ENCODE assay signal across 8 cellular contexts in genomic region chr19:45995715-45996385, GRCh38. TPM values are rescaled to one million over a fixed set of nuclear protein-coding genes. Genes with fewer than 3 reads are reported as not detected.
DNase-seq lines count a peak whose midpoint lies in the region; ATAC-seq and TF ChIP-seq lines count a peak whose summit lies in the region.

No MANE protein-coding gene starts in this region.

- peaks cover 19% of the 10 kb centered on the region for H3K4me1 ChIP-seq in mucosa of stomach (ENCODE audit: control insufficient read depth, insufficient read depth, low read length)

- H3K36me3 ChIP-seq in BJ (ENCODE audit: control insufficient read depth, insufficient read depth, low read length) (no peaks in the 10 kb centered on the region), mucosa of stomach (ENCODE audit: control insufficient read depth, insufficient read depth, low read length) (no peaks in the 10 kb centered on the region)

- POLR2A ChIA-PET in BJ (lab: Charles Lee), result no interaction called here

- H3K9ac ChIP-seq in mucosa of stomach (ENCODE audit: low read length), result peak overlapping the region; percentile 86

- no peak for TF ChIP-seq CTCF in BJ (IDR thresholded peaks at IDR 0.05; ENCODE audit: insufficient read depth, low read depth, low read length)
- no peak for TF ChIP-seq CTCF in coronary artery (IDR thresholded peaks at IDR 0.05)

- CTCF ChIA-PET in BJ (lab: Yijun Ruan, JAX), result interaction anchor here (0.8 to 3.0 kb wide), 5 partner anchors 14 to 82 kb away, joined by 3 to 21 read pairs (median 3); no protein-coding TSS in a partner anchor

- H3K27ac ChIP-seq in coronary artery, result peak overlapping the region in 1 of 2 donors; percentile 84

- H3K27me3 ChIP-seq in BJ (ENCODE audit: control insufficient read depth, insufficient read depth, low read length) (no peaks in the 10 kb centered on the region), mucosa of stomach (ENCODE audit: control insufficient read depth, insufficient read depth, low read length) (peaks cover 10% of the 10 kb centered on the region)

- no peak for DNase-seq in BJ (ENCODE audit: low read depth)
- peak; percentile 4 for DNase-seq in LoVo (ENCODE audit: low spot score)
- no peak for DNase-seq in coronary artery (ENCODE audit: low spot score)
- DNase-seq in islet precursor cell, result no peak
- DNase-seq in T-helper 9 cell, result no peak
- no peak for DNase-seq in NCI-H1092 treated with DMSO at 0.1 percent for 48 hours (lab: John Stamatoyannopoulos, UW)

- no peak for ATAC-seq in GM21619 (IDR thresholded peaks at IDR 0.05; ENCODE audit: unreplicated experiment)

- no peaks in the 10 kb centered on the region for H3K9me3 ChIP-seq in mucosa of stomach (ENCODE audit: control insufficient read depth, low read length)

- H3K4me3 ChIP-seq in BJ (ENCODE audit: low read depth, low read length) (peak overlapping the region; percentile 73), coronary artery (peak overlapping the region; percentile 76), mucosa of stomach (ENCODE audit: low read length) (peak overlapping the region; percentile 89)

RNA-seq across cellular contexts. Expression of gene CCDC61, which starts 0.6 kb away (rescaled TPM):
- 6.7 and 8.4 TPM in 2 replicates for polyA plus RNA-seq in BJ (2011; rRNA removed)
- 5.9 and 7.1 TPM in 2 replicates for polyA minus RNA-seq in BJ (2011; rRNA and poly(A)+ RNA removed)

RNA-seq across cellular contexts. Expression of gene NOVA2, which starts 22.2 kb away (rescaled TPM):
- 0.01 TPM in 2 replicates for polyA plus RNA-seq in BJ (2011; rRNA removed)
- under 0.01 and 0.05 TPM in 2 replicates for polyA minus RNA-seq in BJ (2011; rRNA and poly(A)+ RNA removed)

RNA-seq across cellular contexts. Expression of gene PGLYRP1, which starts 27.0 kb away (rescaled TPM):
- polyA plus RNA-seq in BJ (2011; rRNA removed), result not detected in 2 replicates
- polyA minus RNA-seq in BJ (2011; rRNA and poly(A)+ RNA removed), result not detected in 2 replicates

RNA-seq across cellular contexts. Expression of gene IGFL4, which starts 45.0 kb away (rescaled TPM):
- not detected in 2 replicates for polyA plus RNA-seq in BJ (2011; rRNA removed)
- not detected in 2 replicates for polyA minus RNA-seq in BJ (2011; rRNA and poly(A)+ RNA removed)
